In genomic region chr5:3787604-3788003, GRCh38 we compare ENCODE assay signal across 3 cellular contexts.
TF ChIP-seq lines count a peak whose summit lies in the region.

No MANE protein-coding gene starts in this region.

TF ChIP-seq in GM23338, 12 proteins besides CTCF, POLR2A, EP300 and RAD21 (continued from another document and continues in another):
- TF ChIP-seq REST (IDR thresholded peaks at IDR 0.05; ENCODE audit: unreplicated experiment), result no peak
- TF ChIP-seq STAT1 (IDR thresholded peaks at IDR 0.05; ENCODE audit: unreplicated experiment), result no peak
- no peak for TF ChIP-seq EZH2 (IDR thresholded peaks at IDR 0.05; ENCODE audit: low read depth, unreplicated experiment)
- TF ChIP-seq JUNB (IDR thresholded peaks at IDR 0.05; ENCODE audit: unreplicated experiment), result no peak
- TF ChIP-seq POLR2AphosphoS5 (IDR thresholded peaks at IDR 0.05; ENCODE audit: low read depth), result no peak
- no peak for TF ChIP-seq ZNF114 (CRISPR knock-in tag; IDR thresholded peaks at IDR 0.05)
- TF ChIP-seq ETS1 (IDR thresholded peaks at IDR 0.05), result no peak
- no peak for TF ChIP-seq CREB1 (CRISPR knock-in tag; IDR thresholded peaks at IDR 0.05; ENCODE audit: low read depth)

TF ChIP-seq in WTC11, 78 proteins besides CTCF, POLR2A, EP300 and RAD21 (continued from another document):
- TF ChIP-seq ATF2 (CRISPR knock-in tag; IDR thresholded peaks at IDR 0.05; ENCODE audit: borderline replicate concordance, low read depth), result no peak

TF ChIP-seq in SK-N-SH, 30 proteins besides CTCF, POLR2A, EP300 and RAD21 (continued from another document):
- TF ChIP-seq ZBTB33 (IDR thresholded peaks at IDR 0.05; ENCODE audit: borderline replicate concordance, low read depth) (no peak), MEF2A (IDR thresholded peaks at IDR 0.05; ENCODE audit: borderline replicate concordance, low read depth) (no peak), FOXM1 (IDR thresholded peaks at IDR 0.05; ENCODE audit: low read depth) (no peak), TEAD4 (IDR thresholded peaks at IDR 0.05; ENCODE audit: borderline replicate concordance, insufficient read depth) (no peak), PBX3 (IDR thresholded peaks at IDR 0.05) (no peak), REST (IDR thresholded peaks at IDR 0.05; ENCODE audit: low read depth, low read length) (no peak), TCF12 (IDR thresholded peaks at IDR 0.05) (no peak), SIN3A (IDR thresholded peaks at IDR 0.05; ENCODE audit: borderline replicate concordance, low read depth, low read length) (no peak), TAF1 (IDR thresholded peaks at IDR 0.05; ENCODE audit: borderline replicate concordance, low read depth, low read length) (no peak), EZH2phosphoT487 (IDR thresholded peaks at IDR 0.05; ENCODE audit: borderline replicate concordance, low read depth) (no peak), IRF3 (IDR thresholded peaks at IDR 0.05; ENCODE audit: low read depth, low read length) (no peak), RCOR1 (IDR thresholded peaks at IDR 0.05; ENCODE audit: low read length) (no peak)
